ENCODE assay signal across 8 cellular contexts in the genomic region with DNA sequence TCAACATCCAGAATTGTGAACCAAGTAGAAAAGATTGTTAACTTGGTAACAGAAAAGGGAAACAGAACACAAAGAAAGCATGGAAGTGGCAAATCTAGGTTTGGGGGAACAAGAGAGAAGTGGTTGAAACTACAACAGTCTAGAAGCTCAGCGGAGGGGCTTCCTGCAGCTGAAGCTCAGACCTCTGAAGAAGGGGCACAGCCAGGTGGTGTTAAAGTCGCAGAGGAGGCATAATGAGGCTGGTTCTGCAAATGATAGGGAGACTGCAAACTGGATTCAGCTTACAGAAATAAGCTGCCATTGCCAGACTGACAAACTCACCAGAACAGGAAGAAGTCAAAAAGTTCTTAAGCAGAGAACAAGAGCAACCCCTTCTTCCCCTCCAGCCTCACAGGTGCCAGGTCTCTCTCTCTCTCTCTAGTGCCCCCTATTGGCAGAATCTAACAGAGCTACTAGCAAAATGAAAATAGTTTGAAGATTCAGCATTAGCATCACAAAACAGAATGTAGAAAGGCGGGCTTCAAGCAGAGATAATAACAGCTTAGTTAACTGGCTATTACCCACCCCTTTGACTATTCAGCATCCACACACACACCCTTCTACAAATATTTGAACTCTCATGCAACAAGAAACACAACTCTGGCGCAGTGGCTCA.
A peak's percentile ranks its signal among the peaks of the same experiment; 100 is the strongest.
DNase-seq lines count a peak whose midpoint lies in the region; ATAC-seq and TF ChIP-seq lines count a peak whose summit lies in the region.

No MANE protein-coding gene starts in this region.

- ATAC-seq in right cardiac atrium = no peak
- peak; percentile 77 for ATAC-seq in HG02678 (IDR thresholded peaks at IDR 0.05; ENCODE audit: unreplicated experiment)

- peaks cover 4% of the 10 kb centered on the region for H3K4me1 Mint-ChIP-seq in progenitor cell of endocrine pancreas (ENCODE audit: low read depth)

- H3K27ac Mint-ChIP-seq in progenitor cell of endocrine pancreas = no peak overlapping the region

- no peaks in the 10 kb centered on the region for H3K27me3 ChIP-seq in left ventricle myocardium inferior (ENCODE audit: low read depth)
- no peaks in the 10 kb centered on the region for H3K27me3 ChIP-seq in right cardiac atrium (ENCODE audit: control insufficient read depth, insufficient read depth)

- H3K9me3 ChIP-seq in left ventricle myocardium inferior (replicated peaks) (no peaks in the 10 kb centered on the region), right cardiac atrium (ENCODE audit: control insufficient read depth, low read length) (no peaks in the 10 kb centered on the region)

- peak; percentile 63 for TF ChIP-seq CTCF in left ventricle myocardium inferior (IDR thresholded peaks at IDR 0.05; ENCODE audit: borderline replicate concordance)
- peak; percentile 57 for TF ChIP-seq CTCF in progenitor cell of endocrine pancreas (IDR thresholded peaks at IDR 0.05; ENCODE audit: unreplicated experiment)

- DNase-seq in left ventricle myocardium inferior = no peak
- no peak for DNase-seq in right cardiac atrium
- peak; percentile 22 for DNase-seq in NOMO-1 treated with dmso at 0.1 percent for 144 hours (lab: John Stamatoyannopoulos, UW; ENCODE audit: unreplicated experiment)
- peak; percentile 36 for DNase-seq in dermis blood vessel endothelial cell
- DNase-seq in progenitor cell of endocrine pancreas (ENCODE audit: low spot score, unreplicated experiment) = no peak
- DNase-seq in AG08395 (ENCODE audit: low spot score) = no peak
- no peak for DNase-seq in NCI-H128 (lab: John Stamatoyannopoulos, UW; ENCODE audit: unreplicated experiment)

- no peaks in the 10 kb centered on the region for H3K9me3 Mint-ChIP-seq in progenitor cell of endocrine pancreas (ENCODE audit: low read depth)

- peaks cover 12% of the 10 kb centered on the region for H3K36me3 ChIP-seq in left ventricle myocardium inferior

- 91% methylated on average over 4 of the region's 4 CpGs for WGBS in right cardiac atrium

- H3K27ac ChIP-seq in left ventricle myocardium inferior (replicated peaks) = no peak overlapping the region
- no peak overlapping the region for H3K27ac ChIP-seq in right cardiac atrium (ENCODE audit: low read length)

- no peaks in the 10 kb centered on the region for H3K36me3 Mint-ChIP-seq in progenitor cell of endocrine pancreas (ENCODE audit: insufficient read depth)

- H3K4me3 ChIP-seq in left ventricle myocardium inferior (no peak overlapping the region), right cardiac atrium (ENCODE audit: low read length) (no peak overlapping the region)

- no peak overlapping the region for H3K4me3 Mint-ChIP-seq in progenitor cell of endocrine pancreas (ENCODE audit: low read depth)

- peaks cover 24% of the 10 kb centered on the region for H3K4me1 ChIP-seq in left ventricle myocardium inferior
- H3K4me1 ChIP-seq in right cardiac atrium (ENCODE audit: control insufficient read depth, insufficient read depth, low read length) = peaks cover 2% of the 10 kb centered on the region

- intact Hi-C loops in left ventricle myocardium inferior (cut with micrococcal nuclease) = no loop called here
- intact Hi-C loops in right cardiac atrium (cut with DNase I) = loop anchor here in 1 of 4 donors (5.0 kb wide), 1 partner anchor 37 kb away; no protein-coding TSS in a partner anchor

- H3K27me3 Mint-ChIP-seq in progenitor cell of endocrine pancreas = peaks cover 3% of the 10 kb centered on the region

Comparison
In these comparisons a context has a peak if more than half of its experiments do, and no peak if none do; other contexts are left out.
1. DNase-seq: peak in NOMO-1 treated with dmso at 0.1 percent for 144 hours (single experiment) and dermis blood vessel endothelial cell (single experiment); none in left ventricle myocardium inferior (single experiment), right cardiac atrium (0 of 3), progenitor cell of endocrine pancreas (single experiment), AG08395 (single experiment) and NCI-H128 (single experiment).